ENCODE assay signal across 8 cellular contexts in genomic region chr17:4987767-4988083, GRCh38. TPM values are rescaled to one million over a fixed set of nuclear protein-coding genes. Genes with fewer than 3 reads are reported as not detected.
DNase-seq lines count a peak whose midpoint lies in the region; ATAC-seq and TF ChIP-seq lines count a peak whose summit lies in the region.

No MANE protein-coding gene starts in this region.

- H3K9me3 ChIP-seq in tibial artery: no peaks in the 10 kb centered on the region

- H3K27ac ChIP-seq in layer of hippocampus (ENCODE audit: low read depth, low read length) (peak overlapping the region; percentile 94), tibial artery (peak overlapping the region; percentile 83 to 95)

- no peak for DNase-seq in activated naive CD4-positive, alpha-beta T cell treated with anti-CD3 and anti-CD28 coated beads for 36 hours
- DNase-seq in activated naive CD4-positive, alpha-beta T cell treated with anti-CD3 and anti-CD28 coated beads, Interleukin-2, amount 50 U/mL, for 16 hours: no peak
- DNase-seq in activated naive CD8-positive, alpha-beta T cell treated with anti-CD3 and anti-CD28 coated beads, Interleukin-2, amount 10 ng/mL, durations not matched to agents 7 days and 5 days: no peak
- DNase-seq in tibial artery (no peak), HEK293T (ENCODE audit: extremely low spot score) (no peak), left lobe of liver (ENCODE audit: low spot score) (no peak), DMS79 treated with DMSO at 0.1 percent for 48 hours (lab: John Stamatoyannopoulos, UW) (no peak)

- H3K27me3 Mint-ChIP-seq in activated naive CD4-positive, alpha-beta T cell treated with anti-CD3 and anti-CD28 coated beads for 36 hours (ENCODE audit: low read depth): no peaks in the 10 kb centered on the region
- H3K27me3 Mint-ChIP-seq in activated naive CD8-positive, alpha-beta T cell treated with anti-CD3 and anti-CD28 coated beads, Interleukin-2, amount 10 ng/mL, durations not matched to agents 7 days and 5 days: no peaks in the 10 kb centered on the region

- H3K27ac Mint-ChIP-seq in activated naive CD4-positive, alpha-beta T cell treated with anti-CD3 and anti-CD28 coated beads for 36 hours: peak overlapping the region; percentile 92
- H3K27ac Mint-ChIP-seq in activated naive CD8-positive, alpha-beta T cell treated with anti-CD3 and anti-CD28 coated beads, Interleukin-2, amount 10 ng/mL, durations not matched to agents 7 days and 5 days: peak overlapping the region; percentile 78

- peaks cover 4% of the 10 kb centered on the region for H3K36me3 Mint-ChIP-seq in activated naive CD4-positive, alpha-beta T cell treated with anti-CD3 and anti-CD28 coated beads for 36 hours (ENCODE audit: low read depth)
- H3K36me3 Mint-ChIP-seq in activated naive CD8-positive, alpha-beta T cell treated with anti-CD3 and anti-CD28 coated beads, Interleukin-2, amount 10 ng/mL, durations not matched to agents 7 days and 5 days: peaks cover 8% of the 10 kb centered on the region

- TF ChIP-seq CTCF in tibial artery (IDR thresholded peaks at IDR 0.05): no peak

- POLR2A ChIA-PET in activated naive CD8-positive, alpha-beta T cell treated with anti-CD3 and anti-CD28 coated beads, Interleukin-2, amount 10 ng/mL, durations not matched to agents 7 days and 5 days (lab: Charles Lee): interaction anchor here (0.8 to 4.5 kb wide), 10 partner anchors 10 to 79 kb away, joined by 3 to 27 read pairs (median 5); partner anchors contain the start of genes INCA1, KIF1C, PFN1 and RNF167
- POLR2A ChIA-PET in HEK293T (lab: Yijun Ruan, JAX): interaction anchor here (0.6 to 5.1 kb wide), 11 partner anchors 10 to 79 kb away, joined by 3 to 39 read pairs (median 4); partner anchors contain the start of genes INCA1, KIF1C, PFN1 and RNF167

- intact Hi-C loops in activated naive CD4-positive, alpha-beta T cell treated with anti-CD3 and anti-CD28 coated beads for 36 hours (cut with micrococcal nuclease): loop anchor here (1.0 kb wide), 4 partner anchors 20 to 78 kb away; partner anchors contain the start of genes RNF167, SLC25A11 and SPAG7
- intact Hi-C loops in tibial artery (cut with DNase I; ENCODE audit: low total_unique reads): loop anchor here (2.0 kb wide), 1 partner anchor 79 kb away; no protein-coding TSS in a partner anchor

- H3K4me3 ChIP-seq in tibial artery: peak overlapping the region; percentile 62 to 97

- no peak for ATAC-seq in activated naive CD8-positive, alpha-beta T cell treated with anti-CD3 and anti-CD28 coated beads, Interleukin-2, amount 10 ng/mL, durations not matched to agents 7 days and 5 days (ENCODE audit: low read depth)
- ATAC-seq in left lobe of liver: no peak

- peaks cover 0 to 28% (median 21%) of the 10 kb centered on the region in 4 donors for H3K4me1 ChIP-seq in tibial artery

- peaks cover 29% of the 10 kb centered on the region for H3K4me1 Mint-ChIP-seq in activated naive CD4-positive, alpha-beta T cell treated with anti-CD3 and anti-CD28 coated beads for 36 hours (ENCODE audit: low read depth)
- H3K4me1 Mint-ChIP-seq in activated naive CD8-positive, alpha-beta T cell treated with anti-CD3 and anti-CD28 coated beads, Interleukin-2, amount 10 ng/mL, durations not matched to agents 7 days and 5 days: peaks cover 26% of the 10 kb centered on the region

- CTCF ChIA-PET in activated naive CD4-positive, alpha-beta T cell treated with anti-CD3 and anti-CD28 coated beads for 36 hours (lab: Charles Lee): interaction anchor here (0.6 to 1.8 kb wide), 6 partner anchors 10 to 251 kb away, joined by 3 to 6 read pairs (median 4); partner anchors contain the start of genes INCA1, KIF1C and SPAG7
- CTCF ChIA-PET in HEK293T (lab: Yijun Ruan, JAX): interaction anchor here (0.6 to 1.5 kb wide), 11 partner anchors 16 to 260 kb away, joined by 3 to 8 read pairs (median 3); partner anchors contain the start of gene SPAG7

- H3K27me3 ChIP-seq in layer of hippocampus (ENCODE audit: control insufficient read depth, insufficient read depth, low read length) (no peaks in the 10 kb centered on the region), tibial artery (no peaks in the 10 kb centered on the region)

- no peaks in the 10 kb centered on the region for H3K9me3 Mint-ChIP-seq in activated naive CD4-positive, alpha-beta T cell treated with anti-CD3 and anti-CD28 coated beads for 36 hours
- no peaks in the 10 kb centered on the region for H3K9me3 Mint-ChIP-seq in activated naive CD8-positive, alpha-beta T cell treated with anti-CD3 and anti-CD28 coated beads, Interleukin-2, amount 10 ng/mL, durations not matched to agents 7 days and 5 days

- H3K4me3 Mint-ChIP-seq in activated naive CD4-positive, alpha-beta T cell treated with anti-CD3 and anti-CD28 coated beads for 36 hours: peak overlapping the region; percentile 88
- peak overlapping the region; percentile 85 for H3K4me3 Mint-ChIP-seq in activated naive CD8-positive, alpha-beta T cell treated with anti-CD3 and anti-CD28 coated beads, Interleukin-2, amount 10 ng/mL, durations not matched to agents 7 days and 5 days

- peaks cover 0 to 27% (median 15%) of the 10 kb centered on the region in 3 donors for H3K36me3 ChIP-seq in tibial artery

TF ChIP-seq in HEK293T, 16 proteins besides CTCF, POLR2A, EP300 and RAD21:
- TF ChIP-seq CTBP1 (IDR thresholded peaks at IDR 0.05; ENCODE audit: borderline replicate concordance) (no peak), FOXM1 (IDR thresholded peaks at IDR 0.05; ENCODE audit: borderline replicate concordance) (no peak), NFRKB (IDR thresholded peaks at IDR 0.05) (no peak), SUZ12 (IDR thresholded peaks at IDR 0.05) (no peak), FOXA1 (IDR thresholded peaks at IDR 0.05) (no peak), TARDBP (IDR thresholded peaks at IDR 0.05) (no peak), SP1 (IDR thresholded peaks at IDR 0.05) (no peak), BHLHE40 (IDR thresholded peaks at IDR 0.05; ENCODE audit: borderline replicate concordance) (no peak), ZNF384 (IDR thresholded peaks at IDR 0.05) (no peak), ELF4 (IDR thresholded peaks at IDR 0.05) (no peak), LEF1 (IDR thresholded peaks at IDR 0.05; ENCODE audit: borderline replicate concordance) (no peak), PKNOX1 (IDR thresholded peaks at IDR 0.05) (no peak), FOXK2 (IDR thresholded peaks at IDR 0.05) (no peak), L3MBTL2 (conservative IDR thresholded peaks at IDR 0.05) (no peak), ARNT (IDR thresholded peaks at IDR 0.05) (no peak), HDGF (IDR thresholded peaks at IDR 0.05; ENCODE audit: borderline replicate concordance) (no peak)

RNA-seq across cellular contexts. Expression of gene CAMTA2, which starts 0.2 kb away (rescaled TPM):
- 10 to 100 TPM; 79.1 to 79.5 TPM for total RNA-seq in activated naive CD4-positive, alpha-beta T cell treated with anti-CD3 and anti-CD28 coated beads for 36 hours
- total RNA-seq in activated naive CD8-positive, alpha-beta T cell treated with anti-CD3 and anti-CD28 coated beads, Interleukin-2, amount 10 ng/mL, durations not matched to agents 7 days and 5 days: 10 to 100 TPM; 62.0 to 67.7 TPM
- total RNA-seq in left lobe of liver: 17.7 TPM

RNA-seq across cellular contexts. Expression of gene INCA1, which starts 9.6 kb away (rescaled TPM):
- total RNA-seq in activated naive CD4-positive, alpha-beta T cell treated with anti-CD3 and anti-CD28 coated beads for 36 hours: under 1 TPM; 0.21 to 0.54 TPM
- under 1 TPM; 0.42 to 0.54 TPM for total RNA-seq in activated naive CD8-positive, alpha-beta T cell treated with anti-CD3 and anti-CD28 coated beads, Interleukin-2, amount 10 ng/mL, durations not matched to agents 7 days and 5 days
- 0.88 TPM for total RNA-seq in left lobe of liver

RNA-seq across cellular contexts. Expression of gene KIF1C, which starts 10.0 kb away (rescaled TPM):
- 10 to 100 TPM; 30.5 to 31.1 TPM for total RNA-seq in activated naive CD4-positive, alpha-beta T cell treated with anti-CD3 and anti-CD28 coated beads for 36 hours
- total RNA-seq in activated naive CD8-positive, alpha-beta T cell treated with anti-CD3 and anti-CD28 coated beads, Interleukin-2, amount 10 ng/mL, durations not matched to agents 7 days and 5 days: 10 to 100 TPM; 35.5 to 37.3 TPM
- total RNA-seq in left lobe of liver: 126 TPM

RNA-seq across cellular contexts. Expression of gene SPAG7, which starts 20.1 kb away (rescaled TPM):
- 10 to 100 TPM; 68.6 to 70.2 TPM for total RNA-seq in activated naive CD4-positive, alpha-beta T cell treated with anti-CD3 and anti-CD28 coated beads for 36 hours
- 10 to 100 TPM; 47.1 to 51.9 TPM for total RNA-seq in activated naive CD8-positive, alpha-beta T cell treated with anti-CD3 and anti-CD28 coated beads, Interleukin-2, amount 10 ng/mL, durations not matched to agents 7 days and 5 days
- total RNA-seq in left lobe of liver: 20.3 TPM

RNA-seq across cellular contexts. Expression of gene ENO3, which starts 36.8 kb away (rescaled TPM):
- 10 to 100 TPM; 26.7 to 28.9 TPM for total RNA-seq in activated naive CD4-positive, alpha-beta T cell treated with anti-CD3 and anti-CD28 coated beads for 36 hours
- 10 to 100 TPM; 31.4 to 32.9 TPM for total RNA-seq in activated naive CD8-positive, alpha-beta T cell treated with anti-CD3 and anti-CD28 coated beads, Interleukin-2, amount 10 ng/mL, durations not matched to agents 7 days and 5 days
- 52.7 TPM for total RNA-seq in left lobe of liver
